Comparison of ENCODE assay signal across 1 cellular context in the genomic region with DNA sequence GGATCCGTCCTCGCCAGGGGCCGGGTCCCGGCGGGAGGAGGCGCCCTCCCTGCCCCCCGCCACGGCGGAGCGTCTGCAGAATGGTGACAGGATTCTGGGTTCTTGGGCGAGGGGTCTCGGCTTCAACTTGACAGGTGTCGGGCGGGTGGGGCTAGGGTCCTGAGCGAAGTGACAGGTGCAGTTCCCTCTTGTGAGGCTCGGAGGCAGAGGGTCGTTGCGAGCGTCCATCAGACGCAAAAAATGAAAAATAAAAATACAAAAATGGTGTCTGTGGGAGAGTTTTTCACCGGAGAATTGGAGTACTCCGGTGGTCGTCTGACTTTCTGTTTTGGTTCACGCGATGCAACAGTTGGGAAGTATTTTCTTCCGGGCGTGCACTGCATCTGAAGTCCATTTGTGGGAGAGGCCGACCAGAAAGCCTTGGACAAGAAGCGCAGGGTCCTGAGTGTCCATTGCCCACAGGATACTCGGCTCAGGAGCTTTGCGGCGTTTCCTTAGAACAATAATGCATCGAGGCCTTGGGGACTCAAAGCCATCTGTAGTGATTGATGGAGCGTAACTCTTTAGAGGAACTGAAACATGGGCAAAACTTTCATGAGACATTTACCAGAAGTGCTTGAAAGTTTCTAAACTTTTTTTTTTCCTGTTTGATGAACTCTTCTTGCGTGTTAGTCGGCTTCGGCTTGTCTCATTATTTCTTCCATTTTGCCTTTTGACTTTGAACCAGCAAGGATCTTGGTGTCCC.
A peak's percentile ranks its signal among the peaks of the same experiment; 100 is the strongest.
TF ChIP-seq lines count a peak whose summit lies in the region.

No MANE protein-coding gene starts in this region.

TF ChIP-seq in K562, 482 proteins besides CTCF, POLR2A, EP300 and RAD21 (continued from another document):
- TF ChIP-seq TFAM (CRISPR knock-in tag; conservative IDR thresholded peaks at IDR 0.05) (no peak), SAFB (IDR thresholded peaks at IDR 0.05; ENCODE audit: borderline replicate concordance, low read depth, low read length) (0 out of 2 replicates have a peak, but pooled peaks have one; percentile 1), MAZ (CRISPR knock-in tag; conservative IDR thresholded peaks at IDR 0.05 in 1 of 2, IDR thresholded peaks at IDR 0.05 in 1 of 2) (no peak)
